In the genomic region with DNA sequence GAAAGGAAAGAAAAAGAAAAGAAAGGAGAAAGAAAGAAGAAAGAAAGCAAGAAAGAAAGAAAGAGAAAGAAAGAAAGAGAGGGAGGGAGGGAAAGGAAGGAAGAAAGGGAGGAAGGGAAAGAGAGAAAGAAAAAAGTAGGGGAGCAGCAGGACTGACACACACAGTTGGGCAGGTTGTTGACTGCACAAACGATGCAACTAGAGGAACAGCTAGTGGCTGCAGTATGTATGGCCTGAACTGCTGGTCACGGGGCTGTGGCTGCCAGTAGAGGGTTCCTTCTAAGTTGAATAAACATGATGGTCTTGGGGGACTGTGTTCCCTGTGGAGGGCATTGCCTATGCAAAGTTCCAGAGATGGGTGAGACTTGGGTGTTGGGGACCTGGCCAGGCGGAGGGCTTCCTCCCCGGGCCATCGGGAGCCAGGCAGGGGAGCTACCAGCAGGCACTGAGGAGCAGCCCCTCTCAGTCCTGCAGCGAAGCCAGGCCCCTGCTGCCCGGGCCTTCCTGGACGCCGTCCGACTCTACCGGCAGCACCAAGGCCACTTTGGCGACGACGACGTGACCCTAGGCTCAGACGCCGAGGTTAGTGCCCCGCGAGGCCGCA, we compare ENCODE assay signal across 8 cellular contexts. TPM values are rescaled to one million over a fixed set of nuclear protein-coding genes. Genes with fewer than 3 reads are reported as not detected.
DNase-seq lines count a peak whose midpoint lies in the region; ATAC-seq, FAIRE-seq and TF ChIP-seq lines count a peak whose summit lies in the region.

No MANE protein-coding gene starts in this region.

- no peak for TF ChIP-seq CTCF in AG04449 (IDR thresholded peaks at IDR 0.05; ENCODE audit: insufficient read depth, low read length, missing control alignments)
- TF ChIP-seq CTCF in kidney (IDR thresholded peaks at IDR 0.05; ENCODE audit: borderline replicate concordance, extremely low read depth, insufficient read depth): no peak
- no peak for TF ChIP-seq CTCF in transverse colon (IDR thresholded peaks at IDR 0.05)

- TF ChIP-seq EP300 in transverse colon (IDR thresholded peaks at IDR 0.05; ENCODE audit: low read depth): no peak

- H3K27ac ChIP-seq in kidney (ENCODE audit: low read depth in 2 of 2, low read length in 2 of 2) (no peak overlapping the region), transverse colon (peak overlapping the region; percentile 52 to 60 (median 56))

- 7 to 8% methylated on average over 2 to 18 of the region's 20 CpGs for WGBS in transverse colon (ENCODE audit: low coverage in 1 of 2), 2 donors

- H3K36me3 ChIP-seq in HAP-1 (replicated peaks) (no peaks in the 10 kb centered on the region), kidney (ENCODE audit: control insufficient read depth in 1 of 2, insufficient read depth in 2 of 2, low read length in 2 of 2) (no peaks in the 10 kb centered on the region), transverse colon (no peaks in the 10 kb centered on the region)

- H3K9ac ChIP-seq in kidney (ENCODE audit: low read length in 2 of 2): no peak overlapping the region

- in situ Hi-C loops in HAP-1 (cut with MboI; ENCODE audit: low sequenced_read_pairs) (no loop called here), transverse colon (cut with MboI; ENCODE audit: low pct_ligation_motif_present in 1 of 4, low pct_unique_long_range_greater_than_20kb in 1 of 4, low sequenced_read_pairs in 3 of 4) (no loop called here)

- no peak for DNase-seq in AG04449 (ENCODE audit: low read depth, low spot score)
- DNase-seq in HAP-1 (ENCODE audit: low spot score in 2 of 2): peak in 1 of 2 experiments; percentile 31
- no peak for DNase-seq in activated T-helper 2 cell treated with anti-CD3 and anti-CD28 coated beads, Interferon-gamma antibody, Interleukin-2, Interleukin-4, amounts not matched to agents 10 μg/mL and 5 μg/mL and 100 μg/mL, durations not matched to agents 14 hours and 24 hours and 36 hours (ENCODE audit: low spot score)
- DNase-seq in kidney: peak; percentile 52
- DNase-seq in transverse colon: no peak
- DNase-seq in 8988T: no peak
- no peak for DNase-seq in urothelium cell line (ENCODE audit: low spot score)

- no peaks in the 10 kb centered on the region for H3K27me3 ChIP-seq in HAP-1 (ENCODE audit: low read depth)
- no peaks in the 10 kb centered on the region for H3K27me3 ChIP-seq in transverse colon

- no peak for ATAC-seq in HG03520 (IDR thresholded peaks at IDR 0.05; ENCODE audit: unreplicated experiment)

- H3K9me3 ChIP-seq in HAP-1 (no peaks in the 10 kb centered on the region), kidney (ENCODE audit: control insufficient read depth in 1 of 2, low read length in 2 of 2) (no peaks in the 10 kb centered on the region), transverse colon (no peaks in the 10 kb centered on the region)

- peak overlapping the region; percentile 55 for H3K4me3 ChIP-seq in AG04449 (ENCODE audit: low read depth, low read length)
- peak overlapping the region; percentile 43 for H3K4me3 ChIP-seq in HAP-1
- H3K4me3 ChIP-seq in kidney (ENCODE audit: low read length in 2 of 2): peak overlapping the region in 1 of 2 donors; percentile 29
- H3K4me3 ChIP-seq in transverse colon: peak overlapping the region; percentile 6 to 48 (median 28)

- peak overlapping the region; percentile 65 for H3K4me3 Mint-ChIP-seq in activated T-helper 2 cell treated with anti-CD3 and anti-CD28 coated beads, Interferon-gamma antibody, Interleukin-2, Interleukin-4, amounts not matched to agents 10 μg/mL and 5 μg/mL and 100 μg/mL, durations not matched to agents 14 hours and 24 hours and 36 hours (ENCODE audit: low read depth)

- no peak for FAIRE-seq in kidney (lab: Jason Lieb, UNC)
- FAIRE-seq in urothelium cell line (lab: Jason Lieb, UNC): no peak

- no peak overlapping the region for H3K27ac Mint-ChIP-seq in activated T-helper 2 cell treated with anti-CD3 and anti-CD28 coated beads, Interferon-gamma antibody, Interleukin-2, Interleukin-4, amounts not matched to agents 10 μg/mL and 5 μg/mL and 100 μg/mL, durations not matched to agents 14 hours and 24 hours and 36 hours

- no peak for TF ChIP-seq POLR2A in transverse colon (IDR thresholded peaks at IDR 0.05)

- H3K36me3 Mint-ChIP-seq in activated T-helper 2 cell treated with anti-CD3 and anti-CD28 coated beads, Interferon-gamma antibody, Interleukin-2, Interleukin-4, amounts not matched to agents 10 μg/mL and 5 μg/mL and 100 μg/mL, durations not matched to agents 14 hours and 24 hours and 36 hours (ENCODE audit: low read depth): no peaks in the 10 kb centered on the region

- intact Hi-C loops in activated T-helper 2 cell treated with anti-CD3 and anti-CD28 coated beads, Interferon-gamma antibody, Interleukin-2, Interleukin-4, amounts not matched to agents 10 μg/mL and 5 μg/mL and 100 μg/mL, durations not matched to agents 14 hours and 24 hours and 36 hours (cut with micrococcal nuclease): loop anchor here (1.0 kb wide), 2 partner anchors 17 to 27 kb away; partner anchors contain the start of genes COLGALT1 and PGLS
- intact Hi-C loops in kidney (cut with DNase I) (no loop called here), transverse colon (cut with DNase I; ENCODE audit: low total_unique reads) (no loop called here)

- POLR2A ChIA-PET in AG04449 (lab: Yijun Ruan, JAX): interaction anchor here (1.1 kb wide), 1 partner anchor 20 kb away, joined by 3 read pairs; no protein-coding TSS in a partner anchor

- H3K27me3 Mint-ChIP-seq in activated T-helper 2 cell treated with anti-CD3 and anti-CD28 coated beads, Interferon-gamma antibody, Interleukin-2, Interleukin-4, amounts not matched to agents 10 μg/mL and 5 μg/mL and 100 μg/mL, durations not matched to agents 14 hours and 24 hours and 36 hours (ENCODE audit: low read depth): peaks cover 10% of the 10 kb centered on the region

- no peaks in the 10 kb centered on the region for H3K9me3 Mint-ChIP-seq in activated T-helper 2 cell treated with anti-CD3 and anti-CD28 coated beads, Interferon-gamma antibody, Interleukin-2, Interleukin-4, amounts not matched to agents 10 μg/mL and 5 μg/mL and 100 μg/mL, durations not matched to agents 14 hours and 24 hours and 36 hours

- peaks cover 7% of the 10 kb centered on the region for H3K4me1 Mint-ChIP-seq in activated T-helper 2 cell treated with anti-CD3 and anti-CD28 coated beads, Interferon-gamma antibody, Interleukin-2, Interleukin-4, amounts not matched to agents 10 μg/mL and 5 μg/mL and 100 μg/mL, durations not matched to agents 14 hours and 24 hours and 36 hours (ENCODE audit: low read depth)

- CTCF ChIA-PET in AG04449 (lab: Yijun Ruan, JAX): interaction anchor here (1.2 kb wide), 1 partner anchor 14 kb away, joined by 3 read pairs; no protein-coding TSS in a partner anchor

- peaks cover 4% of the 10 kb centered on the region for H3K4me1 ChIP-seq in HAP-1
- H3K4me1 ChIP-seq in kidney (ENCODE audit: control insufficient read depth in 1 of 2, insufficient read depth in 1 of 2, low read depth in 1 of 2, low read length in 2 of 2): peaks cover 0 to 7% of the 10 kb centered on the region in 2 donors
- H3K4me1 ChIP-seq in transverse colon: peaks cover 6 to 12% (median 11%) of the 10 kb centered on the region in 4 donors

RNA-seq across cellular contexts. Expression of gene COLGALT1, which starts 16.7 kb away (rescaled TPM):
- 77.0 and 84.3 TPM in 2 replicates for total RNA-seq in activated T-helper 2 cell treated with anti-CD3 and anti-CD28 coated beads, Interferon-gamma antibody, Interleukin-2, Interleukin-4, amounts not matched to agents 10 μg/mL and 5 μg/mL and 100 μg/mL, durations not matched to agents 14 hours and 24 hours and 36 hours
- total RNA-seq in kidney: 66.2 TPM
- polyA plus RNA-seq in kidney (ENCODE audit: insufficient read depth, low read depth, low replicate concordance): 23.6 TPM
- 10 to 100 TPM; 38.6 to 78.6 (median 54.7) TPM for total RNA-seq in transverse colon

RNA-seq across cellular contexts. Expression of gene PGLS, which starts 27.3 kb away (rescaled TPM):
- total RNA-seq in activated T-helper 2 cell treated with anti-CD3 and anti-CD28 coated beads, Interferon-gamma antibody, Interleukin-2, Interleukin-4, amounts not matched to agents 10 μg/mL and 5 μg/mL and 100 μg/mL, durations not matched to agents 14 hours and 24 hours and 36 hours: 81.4 and 85.7 TPM in 2 replicates
- 75.5 TPM for total RNA-seq in kidney
- polyA plus RNA-seq in kidney (ENCODE audit: insufficient read depth, low read depth, low replicate concordance): 105 TPM
- total RNA-seq in transverse colon: 100 to 1,000 TPM in 3 of 4 donors, 10 to 100 TPM in 1; 90.4 to 146 (median 117) TPM

Comparison
In these comparisons a context has a peak if more than half of its experiments do, and no peak if none do; other contexts are left out.
1. H3K27ac ChIP-seq: peak in transverse colon (4 of 4); none in kidney (0 of 2).